In genomic region chr9:87343816-87344438, GRCh38 we compare ENCODE assay signal across 1 cellular context.
TF ChIP-seq lines count a peak whose summit lies in the region.

No MANE protein-coding gene starts in this region.

TF ChIP-seq in IMR-90, 13 proteins besides CTCF, POLR2A, EP300 and RAD21:
- TF ChIP-seq FOS (IDR thresholded peaks at IDR 0.05; ENCODE audit: low read depth, low read length), result no peak
- no peak for TF ChIP-seq ELK1 (IDR thresholded peaks at IDR 0.05; ENCODE audit: borderline replicate concordance, low read depth, low read length)
- TF ChIP-seq NFE2L2 (IDR thresholded peaks at IDR 0.05; ENCODE audit: low read depth, low read length), result no peak
- no peak for TF ChIP-seq MAZ (IDR thresholded peaks at IDR 0.05; ENCODE audit: borderline replicate concordance, low read depth, low read length)
- TF ChIP-seq MAFK (IDR thresholded peaks at IDR 0.05; ENCODE audit: low read depth, low read length), result no peak
